ENCODE assay signal across 1 cellular context in the genomic region with DNA sequence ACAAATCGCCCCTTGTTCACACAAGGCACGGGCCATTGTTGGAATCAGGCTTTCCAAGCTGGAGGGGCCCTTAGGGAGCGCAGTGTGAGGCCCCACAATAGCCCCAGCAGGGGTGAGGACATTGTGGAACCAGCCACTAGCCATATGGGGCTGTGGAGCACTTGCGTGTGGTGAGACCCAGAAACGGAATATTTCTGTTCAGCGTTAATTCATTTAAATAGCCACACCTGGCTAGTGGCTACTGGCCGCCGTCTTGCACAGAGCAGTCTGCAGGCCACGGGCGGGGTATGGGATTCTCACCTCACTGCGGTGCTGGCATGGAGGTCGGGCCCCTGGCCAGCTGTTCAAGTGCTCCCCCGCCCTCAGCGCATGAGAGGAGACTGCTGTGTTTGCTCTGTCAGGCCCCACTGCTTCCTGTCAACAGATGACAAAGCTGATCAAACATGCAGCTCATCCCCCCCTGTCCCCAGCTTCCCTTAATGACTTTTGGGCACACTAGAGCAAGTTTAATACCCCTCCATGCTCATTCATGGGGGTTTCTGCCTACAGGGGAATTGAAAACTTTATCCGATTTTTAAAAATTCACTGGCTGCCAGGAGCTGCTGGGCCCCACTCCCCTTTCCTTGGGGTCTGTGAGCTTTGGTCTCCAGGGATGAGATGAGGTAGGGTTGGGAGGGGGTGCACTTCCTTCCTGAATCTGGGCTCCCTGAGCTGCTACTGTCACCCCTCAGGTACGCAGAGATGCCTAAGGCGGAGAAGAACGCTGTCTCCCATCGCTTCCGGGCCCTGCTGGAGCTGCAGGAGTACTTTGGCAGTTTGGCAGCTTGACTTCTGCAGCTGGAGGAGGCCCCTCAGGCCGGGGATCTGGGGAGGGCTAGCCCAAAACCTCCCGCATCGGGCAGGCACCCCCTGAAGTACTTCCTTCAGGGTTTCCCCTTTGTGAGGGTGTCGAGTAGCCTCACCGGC.
TF ChIP-seq lines count a peak whose summit lies in the region.

No MANE protein-coding gene starts in this region.

TF ChIP-seq in HepG2, 621 proteins besides CTCF, POLR2A, EP300 and RAD21 (continued from another document and continues in another):
- TF ChIP-seq SP5 (CRISPR knock-in tag; IDR thresholded peaks at IDR 0.05; ENCODE audit: borderline replicate concordance, low read depth) (peak; percentile 99), ATAD3A (CRISPR knock-in tag; IDR thresholded peaks at IDR 0.05) (no peak), ZNF7 (CRISPR knock-in tag; IDR thresholded peaks at IDR 0.05) (no peak), NCOR1 (IDR thresholded peaks at IDR 0.05; ENCODE audit: borderline replicate concordance, low read length) (peak; percentile 81; the same call in 1 of the 2 replicates), ZFP37 (CRISPR knock-in tag; IDR thresholded peaks at IDR 0.05; ENCODE audit: borderline replicate concordance) (peak; percentile 90; the same call in 1 of the 2 replicates), TARDBP (CRISPR knock-in tag; IDR thresholded peaks at IDR 0.05) (peak; percentile 98), ZNF234 (CRISPR knock-in tag; conservative IDR thresholded peaks at IDR 0.05) (no peak; the same call in 1 of the 2 replicates), PCBP1 (IDR thresholded peaks at IDR 0.05; ENCODE audit: borderline replicate concordance, low read depth, low read length) (no peak), ZNF12 (CRISPR knock-in tag; IDR thresholded peaks at IDR 0.05) (peak; percentile 87), MZF1 (CRISPR knock-in tag; IDR thresholded peaks at IDR 0.05; ENCODE audit: borderline replicate concordance) (peak; percentile 88), RFX3 (CRISPR knock-in tag; IDR thresholded peaks at IDR 0.05) (no peak), ZNF777 (CRISPR knock-in tag; IDR thresholded peaks at IDR 0.05) (peak; percentile 71), ZNF160 (CRISPR knock-in tag; IDR thresholded peaks at IDR 0.05) (peak; percentile 84), ZNF75D (CRISPR knock-in tag; IDR thresholded peaks at IDR 0.05; ENCODE audit: borderline replicate concordance) (no peak), ARNT2 (CRISPR knock-in tag; IDR thresholded peaks at IDR 0.05; ENCODE audit: low read depth) (no peak; the same call in 1 of the 2 replicates), SRF (IDR thresholded peaks at IDR 0.05; ENCODE audit: low read depth, low read length) (no peak), ZNF180 (CRISPR knock-in tag; IDR thresholded peaks at IDR 0.05; ENCODE audit: borderline replicate concordance, low read depth) (no peak; the same call in 1 of the 2 replicates), ZNF136 (CRISPR knock-in tag; IDR thresholded peaks at IDR 0.05; ENCODE audit: low read depth) (0 out of 2 replicates have a peak, but pooled peaks have one; percentile 64), THYN1 (CRISPR knock-in tag; IDR thresholded peaks at IDR 0.05; ENCODE audit: borderline replicate concordance, low read depth) (peak; percentile 90), ZNF781 (CRISPR knock-in tag; IDR thresholded peaks at IDR 0.05; ENCODE audit: borderline replicate concordance, not compliant biosample characterization) (peak; percentile 78), MAZ (IDR thresholded peaks at IDR 0.05; ENCODE audit: borderline replicate concordance, low read depth, low read length) (peak; percentile 96), MAZ (CRISPR knock-in tag; IDR thresholded peaks at IDR 0.05; ENCODE audit: low read depth) (peak; percentile 100)
- TF ChIP-seq, protein P1, sequence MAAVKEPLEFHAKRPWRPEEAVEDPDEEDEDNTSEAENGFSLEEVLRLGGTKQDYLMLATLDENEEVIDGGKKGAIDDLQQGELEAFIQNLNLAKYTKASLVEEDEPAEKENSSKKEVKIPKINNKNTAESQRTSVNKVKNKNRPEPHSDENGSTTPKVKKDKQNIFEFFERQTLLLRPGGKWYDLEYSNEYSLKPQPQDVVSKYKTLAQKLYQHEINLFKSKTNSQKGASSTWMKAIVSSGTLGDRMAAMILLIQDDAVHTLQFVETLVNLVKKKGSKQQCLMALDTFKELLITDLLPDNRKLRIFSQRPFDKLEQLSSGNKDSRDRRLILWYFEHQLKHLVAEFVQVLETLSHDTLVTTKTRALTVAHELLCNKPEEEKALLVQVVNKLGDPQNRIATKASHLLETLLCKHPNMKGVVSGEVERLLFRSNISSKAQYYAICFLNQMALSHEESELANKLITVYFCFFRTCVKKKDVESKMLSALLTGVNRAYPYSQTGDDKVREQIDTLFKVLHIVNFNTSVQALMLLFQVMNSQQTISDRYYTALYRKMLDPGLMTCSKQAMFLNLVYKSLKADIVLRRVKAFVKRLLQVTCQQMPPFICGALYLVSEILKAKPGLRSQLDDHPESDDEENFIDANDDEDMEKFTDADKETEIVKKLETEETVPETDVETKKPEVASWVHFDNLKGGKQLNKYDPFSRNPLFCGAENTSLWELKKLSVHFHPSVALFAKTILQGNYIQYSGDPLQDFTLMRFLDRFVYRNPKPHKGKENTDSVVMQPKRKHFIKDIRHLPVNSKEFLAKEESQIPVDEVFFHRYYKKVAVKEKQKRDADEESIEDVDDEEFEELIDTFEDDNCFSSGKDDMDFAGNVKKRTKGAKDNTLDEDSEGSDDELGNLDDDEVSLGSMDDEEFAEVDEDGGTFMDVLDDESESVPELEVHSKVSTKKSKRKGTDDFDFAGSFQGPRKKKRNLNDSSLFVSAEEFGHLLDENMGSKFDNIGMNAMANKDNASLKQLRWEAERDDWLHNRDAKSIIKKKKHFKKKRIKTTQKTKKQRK (IDR thresholded peaks at IDR 0.05; ENCODE audit: low read length), result no peak
- TF ChIP-seq, protein P2, sequence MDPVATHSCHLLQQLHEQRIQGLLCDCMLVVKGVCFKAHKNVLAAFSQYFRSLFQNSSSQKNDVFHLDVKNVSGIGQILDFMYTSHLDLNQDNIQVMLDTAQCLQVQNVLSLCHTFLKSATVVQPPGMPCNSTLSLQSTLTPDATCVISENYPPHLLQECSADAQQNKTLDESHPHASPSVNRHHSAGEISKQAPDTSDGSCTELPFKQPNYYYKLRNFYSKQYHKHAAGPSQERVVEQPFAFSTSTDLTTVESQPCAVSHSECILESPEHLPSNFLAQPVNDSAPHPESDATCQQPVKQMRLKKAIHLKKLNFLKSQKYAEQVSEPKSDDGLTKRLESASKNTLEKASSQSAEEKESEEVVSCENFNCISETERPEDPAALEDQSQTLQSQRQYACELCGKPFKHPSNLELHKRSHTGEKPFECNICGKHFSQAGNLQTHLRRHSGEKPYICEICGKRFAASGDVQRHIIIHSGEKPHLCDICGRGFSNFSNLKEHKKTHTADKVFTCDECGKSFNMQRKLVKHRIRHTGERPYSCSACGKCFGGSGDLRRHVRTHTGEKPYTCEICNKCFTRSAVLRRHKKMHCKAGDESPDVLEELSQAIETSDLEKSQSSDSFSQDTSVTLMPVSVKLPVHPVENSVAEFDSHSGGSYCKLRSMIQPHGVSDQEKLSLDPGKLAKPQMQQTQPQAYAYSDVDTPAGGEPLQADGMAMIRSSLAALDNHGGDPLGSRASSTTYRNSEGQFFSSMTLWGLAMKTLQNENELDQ (CRISPR knock-in tag; IDR thresholded peaks at IDR 0.05; ENCODE audit: borderline replicate concordance), result peak; percentile 49; the same call in 1 of the 2 replicates
- TF ChIP-seq, protein P3, sequence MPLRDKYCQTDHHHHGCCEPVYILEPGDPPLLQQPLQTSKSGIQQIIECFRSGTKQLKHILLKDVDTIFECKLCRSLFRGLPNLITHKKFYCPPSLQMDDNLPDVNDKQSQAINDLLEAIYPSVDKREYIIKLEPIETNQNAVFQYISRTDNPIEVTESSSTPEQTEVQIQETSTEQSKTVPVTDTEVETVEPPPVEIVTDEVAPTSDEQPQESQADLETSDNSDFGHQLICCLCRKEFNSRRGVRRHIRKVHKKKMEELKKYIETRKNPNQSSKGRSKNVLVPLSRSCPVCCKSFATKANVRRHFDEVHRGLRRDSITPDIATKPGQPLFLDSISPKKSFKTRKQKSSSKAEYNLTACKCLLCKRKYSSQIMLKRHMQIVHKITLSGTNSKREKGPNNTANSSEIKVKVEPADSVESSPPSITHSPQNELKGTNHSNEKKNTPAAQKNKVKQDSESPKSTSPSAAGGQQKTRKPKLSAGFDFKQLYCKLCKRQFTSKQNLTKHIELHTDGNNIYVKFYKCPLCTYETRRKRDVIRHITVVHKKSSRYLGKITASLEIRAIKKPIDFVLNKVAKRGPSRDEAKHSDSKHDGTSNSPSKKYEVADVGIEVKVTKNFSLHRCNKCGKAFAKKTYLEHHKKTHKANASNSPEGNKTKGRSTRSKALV (CRISPR knock-in tag; IDR thresholded peaks at IDR 0.05), result peak; percentile 83
- TF ChIP-seq, protein P4, sequence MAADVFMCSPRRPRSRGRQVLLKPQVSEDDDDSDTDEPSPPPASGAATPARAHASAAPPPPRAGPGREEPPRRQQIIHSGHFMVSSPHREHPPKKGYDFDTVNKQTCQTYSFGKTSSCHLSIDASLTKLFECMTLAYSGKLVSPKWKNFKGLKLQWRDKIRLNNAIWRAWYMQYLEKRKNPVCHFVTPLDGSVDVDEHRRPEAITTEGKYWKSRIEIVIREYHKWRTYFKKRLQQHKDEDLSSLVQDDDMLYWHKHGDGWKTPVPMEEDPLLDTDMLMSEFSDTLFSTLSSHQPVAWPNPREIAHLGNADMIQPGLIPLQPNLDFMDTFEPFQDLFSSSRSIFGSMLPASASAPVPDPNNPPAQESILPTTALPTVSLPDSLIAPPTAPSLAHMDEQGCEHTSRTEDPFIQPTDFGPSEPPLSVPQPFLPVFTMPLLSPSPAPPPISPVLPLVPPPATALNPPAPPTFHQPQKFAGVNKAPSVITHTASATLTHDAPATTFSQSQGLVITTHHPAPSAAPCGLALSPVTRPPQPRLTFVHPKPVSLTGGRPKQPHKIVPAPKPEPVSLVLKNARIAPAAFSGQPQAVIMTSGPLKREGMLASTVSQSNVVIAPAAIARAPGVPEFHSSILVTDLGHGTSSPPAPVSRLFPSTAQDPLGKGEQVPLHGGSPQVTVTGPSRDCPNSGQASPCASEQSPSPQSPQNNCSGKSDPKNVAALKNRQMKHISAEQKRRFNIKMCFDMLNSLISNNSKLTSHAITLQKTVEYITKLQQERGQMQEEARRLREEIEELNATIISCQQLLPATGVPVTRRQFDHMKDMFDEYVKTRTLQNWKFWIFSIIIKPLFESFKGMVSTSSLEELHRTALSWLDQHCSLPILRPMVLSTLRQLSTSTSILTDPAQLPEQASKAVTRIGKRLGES (CRISPR knock-in tag; IDR thresholded peaks at IDR 0.05; ENCODE audit: borderline replicate concordance), result no peak; the same call in 1 of the 2 replicates
- TF ChIP-seq, protein P5, sequence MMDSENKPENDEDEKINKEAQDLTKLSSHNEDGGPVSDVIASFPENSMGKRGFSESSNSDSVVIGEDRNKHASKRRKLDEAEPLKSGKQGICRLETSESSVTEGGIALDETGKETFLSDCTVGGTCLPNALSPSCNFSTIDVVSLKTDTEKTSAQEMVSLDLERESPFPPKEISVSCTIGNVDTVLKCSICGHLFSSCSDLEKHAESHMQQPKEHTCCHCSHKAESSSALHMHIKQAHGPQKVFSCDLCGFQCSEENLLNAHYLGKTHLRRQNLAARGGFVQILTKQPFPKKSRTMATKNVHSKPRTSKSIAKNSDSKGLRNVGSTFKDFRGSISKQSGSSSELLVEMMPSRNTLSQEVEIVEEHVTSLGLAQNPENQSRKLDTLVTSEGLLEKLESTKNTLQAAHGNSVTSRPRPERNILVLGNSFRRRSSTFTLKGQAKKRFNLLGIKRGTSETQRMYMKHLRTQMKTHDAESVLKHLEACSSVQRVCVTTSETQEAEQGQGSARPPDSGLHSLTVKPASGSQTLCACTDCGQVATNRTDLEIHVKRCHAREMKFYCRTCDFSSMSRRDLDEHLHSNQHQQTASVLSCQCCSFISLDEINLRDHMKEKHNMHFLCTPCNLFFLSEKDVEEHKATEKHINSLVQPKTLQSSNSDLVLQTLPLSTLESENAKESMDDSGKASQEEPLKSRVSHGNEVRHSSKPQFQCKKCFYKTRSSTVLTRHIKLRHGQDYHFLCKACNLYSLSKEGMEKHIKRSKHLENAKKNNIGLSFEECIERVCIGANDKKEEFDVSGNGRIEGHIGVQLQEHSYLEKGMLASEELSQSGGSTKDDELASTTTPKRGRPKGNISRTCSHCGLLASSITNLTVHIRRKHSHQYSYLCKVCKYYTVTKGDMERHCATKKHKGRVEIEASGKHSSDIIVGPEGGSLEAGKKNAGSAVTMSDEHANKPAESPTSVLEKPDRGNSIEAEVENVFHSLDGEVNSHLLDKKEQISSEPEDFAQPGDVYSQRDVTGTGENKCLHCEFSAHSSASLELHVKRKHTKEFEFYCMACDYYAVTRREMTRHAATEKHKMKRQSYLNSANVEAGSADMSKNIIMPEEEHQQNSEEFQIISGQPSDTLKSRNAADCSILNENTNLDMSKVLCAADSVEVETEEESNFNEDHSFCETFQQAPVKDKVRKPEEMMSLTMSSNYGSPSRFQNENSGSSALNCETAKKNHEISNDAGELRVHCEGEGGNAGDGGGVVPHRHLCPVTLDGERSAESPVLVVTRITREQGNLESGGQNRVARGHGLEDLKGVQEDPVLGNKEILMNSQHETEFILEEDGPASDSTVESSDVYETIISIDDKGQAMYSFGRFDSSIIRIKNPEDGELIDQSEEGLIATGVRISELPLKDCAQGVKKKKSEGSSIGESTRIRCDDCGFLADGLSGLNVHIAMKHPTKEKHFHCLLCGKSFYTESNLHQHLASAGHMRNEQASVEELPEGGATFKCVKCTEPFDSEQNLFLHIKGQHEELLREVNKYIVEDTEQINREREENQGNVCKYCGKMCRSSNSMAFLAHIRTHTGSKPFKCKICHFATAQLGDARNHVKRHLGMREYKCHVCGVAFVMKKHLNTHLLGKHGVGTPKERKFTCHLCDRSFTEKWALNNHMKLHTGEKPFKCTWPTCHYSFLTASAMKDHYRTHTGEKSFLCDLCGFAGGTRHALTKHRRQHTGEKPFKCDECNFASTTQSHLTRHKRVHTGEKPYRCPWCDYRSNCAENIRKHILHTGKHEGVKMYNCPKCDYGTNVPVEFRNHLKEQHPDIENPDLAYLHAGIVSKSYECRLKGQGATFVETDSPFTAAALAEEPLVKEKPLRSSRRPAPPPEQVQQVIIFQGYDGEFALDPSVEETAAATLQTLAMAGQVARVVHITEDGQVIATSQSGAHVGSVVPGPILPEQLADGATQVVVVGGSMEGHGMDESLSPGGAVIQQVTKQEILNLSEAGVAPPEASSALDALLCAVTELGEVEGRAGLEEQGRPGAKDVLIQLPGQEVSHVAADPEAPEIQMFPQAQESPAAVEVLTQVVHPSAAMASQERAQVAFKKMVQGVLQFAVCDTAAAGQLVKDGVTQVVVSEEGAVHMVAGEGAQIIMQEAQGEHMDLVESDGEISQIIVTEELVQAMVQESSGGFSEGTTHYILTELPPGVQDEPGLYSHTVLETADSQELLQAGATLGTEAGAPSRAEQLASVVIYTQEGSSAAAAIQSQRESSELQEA (CRISPR knock-in tag; IDR thresholded peaks at IDR 0.05; ENCODE audit: not compliant biosample characterization), result peak; percentile 93
- TF ChIP-seq, protein P6, sequence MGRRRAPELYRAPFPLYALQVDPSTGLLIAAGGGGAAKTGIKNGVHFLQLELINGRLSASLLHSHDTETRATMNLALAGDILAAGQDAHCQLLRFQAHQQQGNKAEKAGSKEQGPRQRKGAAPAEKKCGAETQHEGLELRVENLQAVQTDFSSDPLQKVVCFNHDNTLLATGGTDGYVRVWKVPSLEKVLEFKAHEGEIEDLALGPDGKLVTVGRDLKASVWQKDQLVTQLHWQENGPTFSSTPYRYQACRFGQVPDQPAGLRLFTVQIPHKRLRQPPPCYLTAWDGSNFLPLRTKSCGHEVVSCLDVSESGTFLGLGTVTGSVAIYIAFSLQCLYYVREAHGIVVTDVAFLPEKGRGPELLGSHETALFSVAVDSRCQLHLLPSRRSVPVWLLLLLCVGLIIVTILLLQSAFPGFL (CRISPR knock-in tag; IDR thresholded peaks at IDR 0.05), result no peak
